Comparison of ENCODE assay signal across 23 cellular contexts in the genomic region with DNA sequence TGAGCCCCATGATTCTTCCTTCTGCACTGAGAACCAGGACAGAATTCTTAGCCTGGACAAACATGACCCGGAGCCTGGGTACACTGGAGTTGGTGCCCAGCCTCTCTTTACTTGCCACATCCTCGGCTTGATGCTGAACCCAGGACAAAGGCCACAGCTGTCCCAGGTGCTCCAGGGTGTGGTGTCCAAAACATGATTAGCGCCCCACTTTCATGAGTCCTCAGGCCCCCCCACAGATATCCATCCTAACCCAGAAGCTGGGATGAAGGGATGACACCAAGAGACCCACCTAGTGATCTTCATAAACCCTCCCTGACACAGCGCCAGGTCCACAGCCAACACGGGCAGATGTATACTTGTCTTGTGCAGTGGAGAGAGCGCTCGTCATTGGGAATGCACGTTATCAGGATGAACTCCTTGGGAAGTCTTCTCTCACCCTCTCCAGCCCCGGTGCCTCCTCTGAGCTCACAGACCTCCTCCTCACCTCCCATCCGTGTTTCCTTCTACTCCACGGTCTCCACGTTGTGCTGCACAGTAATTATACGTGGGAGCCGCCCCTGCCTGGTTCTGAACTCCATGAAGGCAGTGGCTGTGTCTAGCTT. TPM values are rescaled to one million over a fixed set of nuclear protein-coding genes. Genes with fewer than 3 reads are reported as not detected.
A peak's percentile ranks its signal among the peaks of the same experiment; 100 is the strongest.
DNase-seq lines count a peak whose midpoint lies in the region; FAIRE-seq and TF ChIP-seq lines count a peak whose summit lies in the region.
"Had no signal": no experiment of that assay in that cellular context is flagged by ENCODE, and none has a peak within 500 bp of the region (broad histone marks: within the 10 kb centered on the region; RNA-seq: fewer than 3 reads in every experiment).

No MANE protein-coding gene starts in this region.

- POLR2A ChIA-PET in HEK293 (lab: Yijun Ruan, JAX), result no interaction called here

- H3K27me3 Mint-ChIP-seq in chondrocyte (ENCODE audit: low read depth), result no peaks in the 10 kb centered on the region
- H3K27me3 Mint-ChIP-seq: activated T-cell treated with anti-CD3 and anti-CD28 coated beads, Interleukin-2, amount 50 U/mL, for 24 hours had no signal

- no peak overlapping the region for H3K9ac ChIP-seq in smooth muscle cell (ENCODE audit: low read depth)

- peaks cover 6% of the 10 kb centered on the region for H3K4me1 ChIP-seq in HEK293 (ENCODE audit: control insufficient read depth, insufficient read depth, low read length)
- H3K4me1 ChIP-seq in smooth muscle cell (ENCODE audit: low read depth), result peaks cover 54% of the 10 kb centered on the region
- H3K4me1 ChIP-seq: sigmoid colon had no signal

- H3K36me3 ChIP-seq in HEK293 (ENCODE audit: control insufficient read depth in 2 of 2, insufficient read depth in 1 of 2, low read length in 2 of 2) (no peaks in the 10 kb centered on the region), smooth muscle cell (ENCODE audit: low read depth) (no peaks in the 10 kb centered on the region)
- H3K36me3 ChIP-seq: esophagus squamous epithelium, sigmoid colon, tibial nerve had no signal

- TF ChIP-seq POLR2A in GM12892 (IDR thresholded peaks at IDR 0.05; ENCODE audit: low read depth, low read length), result no peak

- CTCF ChIA-PET in HEK293 (lab: Yijun Ruan, JAX), result interaction anchor here (0.6 kb wide), 2 partner anchors 28 to 57 kb away, joined by 3 to 4 read pairs; no protein-coding TSS in a partner anchor

- TF ChIP-seq CTCF in HEK293 (tag by site-specific recombination; IDR thresholded peaks at IDR 0.05), result no peak
- no peak for TF ChIP-seq CTCF in chondrocyte (IDR thresholded peaks at IDR 0.05)
- TF ChIP-seq CTCF in smooth muscle cell (IDR thresholded peaks at IDR 0.05; ENCODE audit: borderline replicate concordance, insufficient read depth, poor library complexity, severe bottlenecking), result no peak

- H3K27ac ChIP-seq in HEK293 (ENCODE audit: extremely low read depth, low read depth, low read length) (no peak overlapping the region), smooth muscle cell (ENCODE audit: low read depth) (peak overlapping the region; percentile 64)
- H3K27ac ChIP-seq: esophagus squamous epithelium, sigmoid colon had no signal

- peaks cover 25% of the 10 kb centered on the region for H3F3A ChIP-seq in smooth muscle cell (ENCODE audit: low read depth)

- H3K4me3 ChIP-seq in HEK293 (ENCODE audit: low read depth, low read length) (no peak overlapping the region), smooth muscle cell (no peak overlapping the region)
- H3K4me3 ChIP-seq: esophagus squamous epithelium, sigmoid colon, tibial nerve had no signal

- no peaks in the 10 kb centered on the region for H3K27me3 ChIP-seq in smooth muscle cell (ENCODE audit: low read depth)
- H3K27me3 ChIP-seq: sigmoid colon, tibial nerve had no signal

- DNase-seq in chondrocyte (ENCODE audit: low spot score), result no peak
- DNase-seq in mesenteric fat pad (ENCODE audit: low spot score), result peak; percentile 68
- no peak for DNase-seq in smooth muscle cell (lab: John Stamatoyannopoulos, UW; ENCODE audit: unreplicated experiment)
- DNase-seq in stimulated activated CD4-positive, alpha-beta T cell treated with anti-CD3 and anti-CD28 coated beads, Interleukin-4, amount 100 ng/mL, for 4 hours, result no peak
- no peak for DNase-seq in GM12892 (ENCODE audit: insufficient read length)
- DNase-seq in DMS79 treated with DMSO at 0.1 percent for 48 hours (lab: John Stamatoyannopoulos, UW), result no peak
- DNase-seq: activated CD8-positive, alpha-beta T cell treated with anti-CD3 and anti-CD28 coated beads, Interleukin-2, amount 10 ng/mL, durations not matched to agents 7 days and 5 days; activated naive CD4-positive, alpha-beta T cell treated with Interleukin-2 at 50 U/mL for 16 hours; activated T-cell treated with anti-CD3 and anti-CD28 coated beads, Interleukin-2, amount 50 U/mL, for 24 hours; amygdala; CD8-positive, alpha-beta memory T cell; DMS79; effector CD8-positive, alpha-beta T cell; esophagus squamous epithelium; NCI-H1436 treated with DMSO at 0.1 percent for 48 hours; occipital lobe; RPMI8226; sigmoid colon; stimulated activated CD4-positive, alpha-beta T cell treated with anti-CD3 and anti-CD28 coated beads, Interleukin-1b, Interleukin-23, amount 100 ng/mL, for 48 hours; stimulated activated naive CD4-positive, alpha-beta T cell had no signal

- no peak overlapping the region for H2AFZ ChIP-seq in smooth muscle cell (ENCODE audit: low read depth)

- H3K4me1 Mint-ChIP-seq in chondrocyte (ENCODE audit: low read depth), result peaks cover 50% of the 10 kb centered on the region
- H3K4me1 Mint-ChIP-seq: CD8-positive, alpha-beta memory T cell; central memory CD8-positive, alpha-beta T cell had no signal

- H3K27ac Mint-ChIP-seq in chondrocyte (ENCODE audit: unreplicated experiment), result peak overlapping the region; percentile 88
- H3K27ac Mint-ChIP-seq: activated CD8-positive, alpha-beta T cell treated with anti-CD3 and anti-CD28 coated beads, Interleukin-2, amount 10 ng/mL, durations not matched to agents 7 days and 5 days; activated T-cell treated with anti-CD3 and anti-CD28 coated beads, Interleukin-2, amount 50 U/mL, for 24 hours had no signal

- peak overlapping the region; percentile 8 for H3K4me3 Mint-ChIP-seq in chondrocyte (ENCODE audit: unreplicated experiment)
- H3K4me3 Mint-ChIP-seq: activated CD8-positive, alpha-beta T cell treated with anti-CD3 and anti-CD28 coated beads, Interleukin-2, amount 10 ng/mL, durations not matched to agents 7 days and 5 days; activated T-cell treated with anti-CD3 and anti-CD28 coated beads, Interleukin-2, amount 50 U/mL, for 24 hours; CD8-positive, alpha-beta memory T cell; central memory CD8-positive, alpha-beta T cell had no signal

- H3K9me3 ChIP-seq in HEK293 (ENCODE audit: control insufficient read depth, insufficient read depth, low read depth, low read length) (no peaks in the 10 kb centered on the region), smooth muscle cell (replicated peaks; ENCODE audit: low read depth) (no peaks in the 10 kb centered on the region)
- H3K9me3 ChIP-seq: esophagus squamous epithelium, sigmoid colon, tibial nerve had no signal

- WGBS in smooth muscle cell (ENCODE audit: low lambda C conversion rate), result 61% methylated on average over 14 of the region's 14 CpGs

- H3K79me2 ChIP-seq in smooth muscle cell (ENCODE audit: low read depth), result no peaks in the 10 kb centered on the region

- no peaks in the 10 kb centered on the region for H4K20me1 ChIP-seq in smooth muscle cell (ENCODE audit: low read depth)

- no peak for FAIRE-seq in GM12892 (lab: Jason Lieb, UNC)

- no peaks in the 10 kb centered on the region for H3K36me3 Mint-ChIP-seq in chondrocyte (ENCODE audit: low read depth)
- H3K36me3 Mint-ChIP-seq: CD8-positive, alpha-beta memory T cell had no signal

- no peaks in the 10 kb centered on the region for H3K9me3 Mint-ChIP-seq in chondrocyte (ENCODE audit: low read depth)
- H3K9me3 Mint-ChIP-seq: activated T-cell treated with anti-CD3 and anti-CD28 coated beads, Interleukin-2, amount 50 U/mL, for 24 hours; CD8-positive, alpha-beta memory T cell; central memory CD8-positive, alpha-beta T cell had no signal

- H3K4me2 ChIP-seq in smooth muscle cell, result peak overlapping the region; percentile 13

TF ChIP-seq in HEK293, 187 proteins besides CTCF, POLR2A, EP300 and RAD21:
- TF ChIP-seq ZBTB17 (tag by site-specific recombination; IDR thresholded peaks at IDR 0.05) (no peak), EGR2 (tag by site-specific recombination; IDR thresholded peaks at IDR 0.05; ENCODE audit: low read depth) (peak; percentile 88), ZFHX2 (tag by site-specific recombination; conservative IDR thresholded peaks at IDR 0.05) (peak; percentile 87)

RNA-seq across cellular contexts. Expression of gene ABCA4, which starts 3.6 kb away (rescaled TPM):
- total RNA-seq in chondrocyte, result 0.22 to 0.63 TPM (median 0.26 TPM) in 3 replicates
- total RNA-seq in mesenteric fat pad, result 1.3 TPM
- 0.99 and 1.5 TPM in 2 replicates for total RNA-seq in smooth muscle cell
- polyA plus RNA-seq in smooth muscle cell, result 0.46 and 1.6 TPM in 2 replicates
- polyA plus RNA-seq in GM12892 (2012; ENCODE audit: missing spikeins), result 0.55 TPM
- total RNA-seq: activated CD8-positive, alpha-beta T cell treated with anti-CD3 and anti-CD28 coated beads, Interleukin-2, amount 10 ng/mL, durations not matched to agents 7 days and 5 days; CD8-positive, alpha-beta memory T cell had no signal
- polyA plus RNA-seq: CD8-positive, alpha-beta memory T cell had no signal
